ENCODE assay signal across 8 cellular contexts in genomic region chr7:46133076-46133475, GRCh38.
"Had no signal": no experiment of that assay in that cellular context is flagged by ENCODE, and none has a peak within 500 bp of the region (broad histone marks: within the 10 kb centered on the region; RNA-seq: fewer than 3 reads in every experiment).

No MANE protein-coding gene starts in this region.

- H3K27me3 ChIP-seq: neutrophil, suprapubic skin had no signal

- H3K4me1 ChIP-seq: suprapubic skin had no signal

- H3K27ac ChIP-seq: neutrophil, suprapubic skin had no signal

- DNase-seq: activated CD4-positive, CD25-positive, alpha-beta regulatory T cell treated with anti-CD3 and anti-CD28 coated beads, Interleukin-2, amount 50 U/mL, for 72 hours; activated naive CD4-positive, alpha-beta T cell treated with Interleukin-2 at 50 U/mL for 16 hours; central memory CD4-positive, alpha-beta T cell; effector memory CD4-positive, alpha-beta T cell; naive thymus-derived CD8-positive, alpha-beta T cell; stimulated activated naive CD8-positive, alpha-beta T cell treated with anti-CD3 and anti-CD28 coated beads, Interleukin-15, Interleukin-2, amounts not matched to agents 100 U/mL and 50 U/mL, for 24 hours had no signal

- H3K9me3 ChIP-seq: neutrophil, suprapubic skin had no signal

- ATAC-seq: naive thymus-derived CD8-positive, alpha-beta T cell; stimulated activated naive CD8-positive, alpha-beta T cell treated with anti-CD3 and anti-CD28 coated beads, Interleukin-15, Interleukin-2, amounts not matched to agents 100 U/mL and 50 U/mL, for 24 hours had no signal

- H3K4me3 ChIP-seq: suprapubic skin had no signal

- H3K36me3 ChIP-seq: neutrophil, suprapubic skin had no signal
